Comparison of ENCODE assay signal across 15 cellular contexts in the genomic region with DNA sequence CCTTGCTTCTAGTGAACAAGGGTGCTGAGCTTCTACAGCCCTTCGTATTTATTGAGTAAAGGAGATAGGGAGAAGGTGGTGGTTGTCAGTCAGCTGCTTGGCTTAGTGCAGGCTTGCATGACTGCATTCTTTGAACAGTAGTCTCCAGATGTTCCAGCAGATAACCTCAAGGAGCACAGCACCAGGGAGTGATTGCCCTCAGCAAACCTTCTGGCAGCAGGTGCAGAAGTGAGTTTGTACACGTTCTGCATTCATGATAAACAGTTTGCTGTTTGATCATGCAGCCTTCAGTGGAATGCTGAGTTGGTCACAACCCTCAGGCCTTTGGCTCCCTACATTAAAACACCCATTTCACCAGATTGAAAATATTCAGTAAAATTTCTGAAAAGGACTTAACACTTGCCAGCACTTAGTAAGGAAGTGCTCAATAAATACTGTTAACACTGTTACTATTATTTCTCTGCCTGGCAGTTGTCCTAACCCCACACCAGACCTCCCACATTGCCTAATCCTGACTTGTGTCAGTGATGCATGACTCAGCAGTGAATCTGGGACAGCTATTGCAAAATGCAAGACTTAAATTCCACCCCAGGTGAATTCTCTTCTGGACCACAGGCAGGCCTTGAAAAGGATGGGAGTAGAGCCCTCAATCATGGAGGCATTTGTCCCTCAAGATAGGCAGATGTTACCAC. TPM values are rescaled to one million over a fixed set of nuclear protein-coding genes. Genes with fewer than 3 reads are reported as not detected.
A peak's percentile ranks its signal among the peaks of the same experiment; 100 is the strongest.
DNase-seq lines count a peak whose midpoint lies in the region; ATAC-seq and TF ChIP-seq lines count a peak whose summit lies in the region.
"Had no signal": no experiment of that assay in that cellular context is flagged by ENCODE, and none has a peak within 500 bp of the region (broad histone marks: within the 10 kb centered on the region; RNA-seq: fewer than 3 reads in every experiment).

No MANE protein-coding gene starts in this region.

- intact Hi-C loops in adrenal gland (cut with DNase I): no loop called here

- no peaks in the 10 kb centered on the region for H3K9me3 ChIP-seq in adrenal gland (replicated peaks in 1 of 3)

- no peak overlapping the region for H3K27ac Mint-ChIP-seq in stimulated activated naive CD8-positive, alpha-beta T cell treated with anti-CD3 and anti-CD28 coated beads, Interleukin-15, amount 100 ng/mL, for 72 hours
- H3K27ac Mint-ChIP-seq in activated naive CD4-positive, alpha-beta T cell treated with anti-CD3 and anti-CD28 coated beads, Interleukin-2, amount 10 ng/mL, durations not matched to agents 7 days and 5 days: no peak overlapping the region
- H3K27ac Mint-ChIP-seq: mesothelial cell of epicardium had no signal

- DNase-seq in AG04449 (ENCODE audit: low read depth, low spot score): peak; percentile 51
- DNase-seq in HT1080 (ENCODE audit: low read depth): peak; percentile 52
- DNase-seq in adrenal gland: peak in 6 of 7 donors; percentile 33 to 74 (median 66)
- peak; percentile 97 for DNase-seq in iris pigment epithelial cell (ENCODE audit: low read depth)
- no peak for DNase-seq in stimulated activated naive CD8-positive, alpha-beta T cell treated with anti-CD3 and anti-CD28 coated beads, Interleukin-15, amount 100 ng/mL, for 72 hours
- no peak for DNase-seq in activated naive CD4-positive, alpha-beta T cell treated with anti-CD3 and anti-CD28 coated beads, Interleukin-2, amount 10 ng/mL, durations not matched to agents 7 days and 5 days
- DNase-seq: anterior cingulate cortex, Karpas-422, NCI-H526, T-helper 1 cell had no signal

- no peaks in the 10 kb centered on the region for H3K36me3 ChIP-seq in adrenal gland (replicated peaks in 1 of 2)

- no peak overlapping the region for H3K4me3 ChIP-seq in AG04449 (ENCODE audit: low read depth, low read length)
- no peak overlapping the region for H3K4me3 ChIP-seq in adrenal gland
- H3K4me3 ChIP-seq: skin epidermis had no signal

- H3K27me3 Mint-ChIP-seq in stimulated activated naive CD8-positive, alpha-beta T cell treated with anti-CD3 and anti-CD28 coated beads, Interleukin-15, amount 100 ng/mL, for 72 hours: peaks cover 5% of the 10 kb centered on the region
- H3K27me3 Mint-ChIP-seq in activated naive CD4-positive, alpha-beta T cell treated with anti-CD3 and anti-CD28 coated beads, Interleukin-2, amount 10 ng/mL, durations not matched to agents 7 days and 5 days: peaks cover 4% of the 10 kb centered on the region

- H3K4me1 ChIP-seq in adrenal gland (replicated peaks in 1 of 2): no peaks in the 10 kb centered on the region

- no peak overlapping the region for H3K27ac ChIP-seq in adrenal gland
- H3K27ac ChIP-seq: C4-2B had no signal

- 53 to 74% (median 64%) methylated on average over 2 of the region's 2 CpGs for WGBS in adrenal gland, 4 donors

- POLR2A ChIA-PET in AG04449 (lab: Yijun Ruan, JAX): no interaction called here

- peaks cover 15% of the 10 kb centered on the region for H3K4me1 Mint-ChIP-seq in stimulated activated naive CD8-positive, alpha-beta T cell treated with anti-CD3 and anti-CD28 coated beads, Interleukin-15, amount 100 ng/mL, for 72 hours
- peaks cover 11% of the 10 kb centered on the region for H3K4me1 Mint-ChIP-seq in activated naive CD4-positive, alpha-beta T cell treated with anti-CD3 and anti-CD28 coated beads, Interleukin-2, amount 10 ng/mL, durations not matched to agents 7 days and 5 days

- ATAC-seq in stimulated activated naive CD8-positive, alpha-beta T cell treated with anti-CD3 and anti-CD28 coated beads, Interleukin-15, amount 100 ng/mL, for 72 hours: no peak
- ATAC-seq in HG03457 (IDR thresholded peaks at IDR 0.05; ENCODE audit: unreplicated experiment) (no peak), GM18868 (IDR thresholded peaks at IDR 0.05; ENCODE audit: unreplicated experiment) (no peak)

- no peak for TF ChIP-seq POLR2A in adrenal gland (IDR thresholded peaks at IDR 0.05)

- H3K36me3 Mint-ChIP-seq in activated naive CD4-positive, alpha-beta T cell treated with anti-CD3 and anti-CD28 coated beads, Interleukin-2, amount 10 ng/mL, durations not matched to agents 7 days and 5 days: peaks cover 2% of the 10 kb centered on the region
- H3K36me3 Mint-ChIP-seq: mesothelial cell of epicardium had no signal

- no peak for TF ChIP-seq CTCF in AG04449 (IDR thresholded peaks at IDR 0.05; ENCODE audit: insufficient read depth, low read length, missing control alignments)
- TF ChIP-seq CTCF in adrenal gland (IDR thresholded peaks at IDR 0.05): no peak

- peaks cover 7 to 18% of the 10 kb centered on the region in 2 donors for H3K9me3 Mint-ChIP-seq in stimulated activated naive CD8-positive, alpha-beta T cell treated with anti-CD3 and anti-CD28 coated beads, Interleukin-15, amount 100 ng/mL, for 72 hours
- H3K9me3 Mint-ChIP-seq in activated naive CD4-positive, alpha-beta T cell treated with anti-CD3 and anti-CD28 coated beads, Interleukin-2, amount 10 ng/mL, durations not matched to agents 7 days and 5 days: peaks cover 28% of the 10 kb centered on the region

- H3K27me3 ChIP-seq in adrenal gland: no peaks in the 10 kb centered on the region

- CTCF ChIA-PET in AG04449 (lab: Yijun Ruan, JAX): interaction anchor here (0.8 to 1.9 kb wide), 3 partner anchors 10 to 60 kb away, joined by 3 to 6 read pairs (median 5); no protein-coding TSS in a partner anchor
- CTCF ChIA-PET in activated naive CD4-positive, alpha-beta T cell treated with anti-CD3 and anti-CD28 coated beads, Interleukin-2, amount 10 ng/mL, durations not matched to agents 7 days and 5 days (lab: Charles Lee): no interaction called here

- no peak overlapping the region for H3K4me3 Mint-ChIP-seq in stimulated activated naive CD8-positive, alpha-beta T cell treated with anti-CD3 and anti-CD28 coated beads, Interleukin-15, amount 100 ng/mL, for 72 hours
- H3K4me3 Mint-ChIP-seq in activated naive CD4-positive, alpha-beta T cell treated with anti-CD3 and anti-CD28 coated beads, Interleukin-2, amount 10 ng/mL, durations not matched to agents 7 days and 5 days: no peak overlapping the region
- H3K4me3 Mint-ChIP-seq: mesothelial cell of epicardium had no signal

RNA-seq across cellular contexts. Expression of gene CARMIL3, which starts 18.9 kb away (rescaled TPM):
- total RNA-seq in HT1080 (2014; rRNA removed; shearing (Covaris generic)): 0.07 and 0.11 TPM in 2 replicates
- polyA plus RNA-seq in HT1080 (2015; cell fraction: cytosol; rRNA removed): not detected in 2 replicates
- polyA plus RNA-seq in HT1080 (2015; cell fraction: nucleus; rRNA removed): 0.15 TPM in 1 of 2 replicates, not detected in the other
- 1 to 10 TPM in 2 of 8 donors, under 1 TPM in 5, not detected in 1; 0.17 to 1.1 (median 0.74) TPM for total RNA-seq in adrenal gland
- 1 to 10 TPM in 2 of 3 donors, under 1 TPM in 1; 0.73 to 5.8 (median 1.7) TPM for polyA plus RNA-seq in adrenal gland

RNA-seq across cellular contexts. Expression of gene CPNE6, which starts 38.5 kb away (rescaled TPM):
- not detected in 2 replicates for total RNA-seq in HT1080 (2014; rRNA removed; shearing (Covaris generic))
- polyA plus RNA-seq in HT1080 (2015; cell fraction: cytosol; rRNA removed): not detected in 2 replicates
- polyA plus RNA-seq in HT1080 (2015; cell fraction: nucleus; rRNA removed): not detected in 2 replicates
- total RNA-seq in adrenal gland: 1 to 10 TPM in 1 of 8 donors, under 1 TPM in 1, not detected in 6; 0.97 to 1.4 TPM
- under 1 TPM; 0.07 to 0.22 (median 0.16) TPM for polyA plus RNA-seq in adrenal gland
- total RNA-seq: mesothelial cell of epicardium had no signal

RNA-seq across cellular contexts. Expression of gene DHRS4L2, which starts 44.1 kb away (rescaled TPM):
- 24.6 and 31.5 TPM in 2 replicates for total RNA-seq in HT1080 (2014; rRNA removed; shearing (Covaris generic))
- 19.1 and 21.5 TPM in 2 replicates for polyA plus RNA-seq in HT1080 (2015; cell fraction: cytosol; rRNA removed)
- 16.5 and 17.6 TPM in 2 replicates for polyA plus RNA-seq in HT1080 (2015; cell fraction: nucleus; rRNA removed)
- total RNA-seq in adrenal gland: 10 to 100 TPM; 14.8 to 56.4 (median 33.0) TPM
- 10 to 100 TPM; 41.5 to 52.3 (median 45.7) TPM for polyA plus RNA-seq in adrenal gland

Comparison
In these comparisons a context has a peak if more than half of its experiments do, and no peak if none do; other contexts are left out.
1. DNase-seq: peak in AG04449 (single experiment), HT1080 (single experiment), adrenal gland (6 of 7) and iris pigment epithelial cell (single experiment); none in stimulated activated naive CD8-positive, alpha-beta T cell treated with anti-CD3 and anti-CD28 coated beads, Interleukin-15, amount 100 ng/mL, for 72 hours (0 of 2) and activated naive CD4-positive, alpha-beta T cell treated with anti-CD3 and anti-CD28 coated beads, Interleukin-2, amount 10 ng/mL, durations not matched to agents 7 days and 5 days (single experiment).